Comparison of ENCODE assay signal across 8 cellular contexts in genomic region chr20:58888521-58889333, GRCh38. TPM values are rescaled to one million over a fixed set of nuclear protein-coding genes. Genes with fewer than 3 reads are reported as not detected.
DNase-seq lines count a peak whose midpoint lies in the region; ATAC-seq and TF ChIP-seq lines count a peak whose summit lies in the region.

No MANE protein-coding gene starts in this region.

- H3K27ac ChIP-seq in H9 (ENCODE audit: insufficient read length, low read depth, low read length) (no peak overlapping the region), sigmoid colon (peak overlapping the region; percentile 98 to 100 (median 99))

- H3K4me3 Mint-ChIP-seq in H9 = peak overlapping the region; percentile 83 to 86

- H3K23ac ChIP-seq in H9 (ENCODE audit: insufficient read length, low read depth, low read length) = no peak overlapping the region

- H3K79me1 ChIP-seq in H9 (ENCODE audit: insufficient read depth, low read depth, low read length, poor library complexity, severe bottlenecking) = no peaks in the 10 kb centered on the region

- peak overlapping the region in 2 of 3 experiments; percentile 76 to 88; a peak in 3 of 7 replicates for H3K27ac Mint-ChIP-seq in H9

- H3K4me1 ChIP-seq in H9 (ENCODE audit: insufficient read depth, low read length) = peaks cover under 1% of the 10 kb centered on the region; the same call in 1 of the 2 replicates
- peaks cover 0 to 21% (median 13%) of the 10 kb centered on the region in 4 donors for H3K4me1 ChIP-seq in sigmoid colon

- H2BK5ac ChIP-seq in H9 (ENCODE audit: insufficient read length, low read length) = no peak overlapping the region

- H3K36me3 Mint-ChIP-seq in H9 (ENCODE audit: insufficient read depth in 1 of 3, low read depth in 3 of 3) = peaks cover 10 to 33% (median 13%) of the 10 kb centered on the region in 3 experiments

- no peak overlapping the region; the same call in 1 of the 2 replicates for H3K14ac ChIP-seq in H9 (ENCODE audit: insufficient read depth, low read length)

- H4K91ac ChIP-seq in H9 (ENCODE audit: insufficient read length, low read depth, low read length) = no peak overlapping the region

- peak overlapping the region; percentile 18 for H3K9ac ChIP-seq in H9 (ENCODE audit: extremely low read depth, insufficient read length, low read length)

- H3K18ac ChIP-seq in H9 (ENCODE audit: insufficient read length, low read depth, low read length) = no peak overlapping the region

- TF ChIP-seq CTCF in H9 (conservative IDR thresholded peaks at IDR 0.05) (no peak), astrocyte of the cerebellum (IDR thresholded peaks at IDR 0.05; ENCODE audit: low read depth, low read length, missing control alignments) (no peak), sigmoid colon (IDR thresholded peaks at IDR 0.05) (no peak)

- TF ChIP-seq POLR2A in sigmoid colon (IDR thresholded peaks at IDR 0.05) = peak in 1 of 2 donors; percentile 47

- no peak for ATAC-seq in HG03039 (IDR thresholded peaks at IDR 0.05; ENCODE audit: unreplicated experiment)

- H3K9me3 ChIP-seq in H9 (ENCODE audit: control insufficient read depth, low read depth, low read length) (no peaks in the 10 kb centered on the region), sigmoid colon (no peaks in the 10 kb centered on the region)

- no peaks in the 10 kb centered on the region for H3K36me3 ChIP-seq in sigmoid colon

- TF ChIP-seq EP300 in sigmoid colon (IDR thresholded peaks at IDR 0.05) = no peak

- no peak overlapping the region for H4K8ac ChIP-seq in H9 (replicated peaks; ENCODE audit: insufficient read length, low read depth, low read length)

- peak overlapping the region; percentile 22 for H3K4me2 ChIP-seq in H9 (ENCODE audit: insufficient read depth, insufficient read length, low read length)

- H3K79me2 ChIP-seq in H9 (ENCODE audit: insufficient read depth, low read length) = peaks cover 5% of the 10 kb centered on the region; the same call in 1 of the 2 replicates

- in situ Hi-C loops in astrocyte of the cerebellum (cut with HindIII; ENCODE audit: low sequenced_read_pairs) = no loop called here

- H2BK120ac ChIP-seq in H9 (ENCODE audit: low read depth, low read length, poor library complexity, severe bottlenecking) = no peak overlapping the region

- H3K23me2 ChIP-seq in H9 (ENCODE audit: insufficient read length, low read depth, low read length, poor library complexity, severe bottlenecking) = peaks cover 6% of the 10 kb centered on the region

- H3K4me3 ChIP-seq in astrocyte of the cerebellum (ENCODE audit: low read depth, low read length) (peak overlapping the region; percentile 88), sigmoid colon (peak overlapping the region; percentile 50 to 93 (median 87))

- H3K27me3 Mint-ChIP-seq in H9 (ENCODE audit: low read depth) = no peaks in the 10 kb centered on the region; the same call in 1 of the 2 replicates

- H2BK20ac ChIP-seq in H9 (ENCODE audit: low read depth, low read length, poor library complexity, severe bottlenecking) = no peak overlapping the region

- peaks cover 19 to 23% of the 10 kb centered on the region in 2 experiments for H3K4me1 Mint-ChIP-seq in H9

- H3K27me3 ChIP-seq in H9 (ENCODE audit: insufficient read depth, low read length) (no peaks in the 10 kb centered on the region; the same call in 1 of the 2 replicates), sigmoid colon (no peaks in the 10 kb centered on the region)

- H4K20me1 ChIP-seq in H9 (ENCODE audit: control insufficient read depth, insufficient read depth, insufficient read length) = no peaks in the 10 kb centered on the region

- no peak overlapping the region for H3K56ac ChIP-seq in H9 (ENCODE audit: insufficient read length, low read depth, low read length)

- H4K5ac ChIP-seq in H9 (ENCODE audit: insufficient read length, low read depth, low read length) = no peak overlapping the region

- intact Hi-C loops in sigmoid colon (cut with DNase I) = no loop called here

- no peak overlapping the region for H3T11ph ChIP-seq in H9 (ENCODE audit: low read length)

- peaks cover 2 to 7% of the 10 kb centered on the region in 2 experiments; a peak in 4 of 5 replicates for H3K9me3 Mint-ChIP-seq in H9

- no CpG with 5 or more reads among the region's 101 CpGs for WGBS in H9 (ENCODE audit: extremely low coverage, insufficient read length, low lambda C conversion rate)
- WGBS in sigmoid colon, 2 donors = 44 to 55% methylated on average over 101 of the region's 101 CpGs

- H2AK5ac ChIP-seq in H9 (ENCODE audit: insufficient read length, low read length) = no peak overlapping the region

- H2AFZ ChIP-seq in H9 (ENCODE audit: low read length) = no peak overlapping the region

- H2BK15ac ChIP-seq in H9 (ENCODE audit: low read depth, low read length) = no peak overlapping the region

- DNase-seq in ELR (ENCODE audit: low read depth) = peak; percentile 84
- DNase-seq in H9 = peak; percentile 90
- DNase-seq in NCI-H1048 (lab: John Stamatoyannopoulos, UW) = peak; percentile 44
- peak; percentile 72 for DNase-seq in T-helper 22 cell (ENCODE audit: low read depth)
- DNase-seq in astrocyte of the cerebellum (ENCODE audit: low read depth) = no peak
- peak in 45 of 51 donors; percentile 12 to 80 (median 55) for DNase-seq in hypothalamus (lab: John Stamatoyannopoulos, UW)
- DNase-seq in sigmoid colon = peak; percentile 93

- H2BK12ac ChIP-seq in H9 (ENCODE audit: insufficient read length, low read depth, low read length) = no peak overlapping the region

- H3K4ac ChIP-seq in H9 (ENCODE audit: low read depth, low read length) = no peak overlapping the region

RNA-seq across cellular contexts. Expression of gene GNAS, which starts 36.2 kb away (rescaled TPM):
- total RNA-seq in H9 (2021) (918 and 920 TPM in 2 replicates), sigmoid colon (100 to 1,000 TPM; 449 to 808 (median 513) TPM)
- polyA plus RNA-seq in sigmoid colon = 100 to 1,000 TPM; 535 to 680 (median 633) TPM

RNA-seq across cellular contexts. Expression of gene GNAS-AS1, which starts 38.0 kb away (rescaled TPM):
- total RNA-seq in H9 (2021) (8.6 and 11.3 TPM in 2 replicates), sigmoid colon (under 1 TPM in 2 of 4 donors, not detected in 2; 0.33 to 0.36 TPM)
- under 1 TPM in 1 of 3 donors, not detected in 2; 0.69 TPM for polyA plus RNA-seq in sigmoid colon
